Comparison of ENCODE assay signal across 9 cellular contexts in the genomic region with DNA sequence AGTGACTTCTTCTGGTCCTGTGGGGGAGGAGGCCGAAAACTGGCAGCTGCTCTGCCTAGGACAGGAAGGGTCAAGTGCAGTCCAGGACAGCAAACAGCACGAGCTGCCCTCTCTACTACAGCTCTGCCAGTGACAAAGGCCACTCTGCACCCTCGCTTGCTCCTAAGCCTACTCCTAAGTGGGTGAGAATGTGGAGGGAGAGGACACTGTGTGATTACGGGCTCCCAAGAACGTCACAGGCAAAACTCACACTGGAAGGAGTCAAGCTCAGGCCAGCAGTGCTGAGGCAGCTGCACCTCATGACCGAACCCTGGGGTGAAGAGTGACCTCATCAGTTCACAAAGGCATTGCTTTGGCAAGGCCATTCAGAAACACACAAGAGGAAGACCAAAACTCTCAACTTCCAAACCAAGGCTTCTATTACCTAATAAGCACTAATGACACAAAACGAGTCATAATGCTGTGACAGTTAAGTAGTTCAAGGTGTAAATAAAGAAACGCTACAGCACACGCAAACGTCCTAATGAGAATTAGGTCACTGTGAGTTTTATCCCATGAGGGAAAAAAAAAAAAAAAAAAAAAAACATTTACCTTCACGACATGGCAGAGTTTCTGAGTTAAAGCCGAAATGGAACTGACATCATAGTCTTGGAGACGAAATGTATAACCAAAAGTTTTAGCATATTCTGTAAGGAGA. TPM values are rescaled to one million over a fixed set of nuclear protein-coding genes. Genes with fewer than 3 reads are reported as not detected.
DNase-seq lines count a peak whose midpoint lies in the region; ATAC-seq and TF ChIP-seq lines count a peak whose summit lies in the region.
"Had no signal": no experiment of that assay in that cellular context is flagged by ENCODE, and none has a peak within 500 bp of the region (broad histone marks: within the 10 kb centered on the region; RNA-seq: fewer than 3 reads in every experiment).

No MANE protein-coding gene starts in this region.

- no peaks in the 10 kb centered on the region for H3K9me3 ChIP-seq in ovary
- no peaks in the 10 kb centered on the region for H3K9me3 ChIP-seq in CD4-positive, alpha-beta T cell (ENCODE audit: control insufficient read depth, low read length)

- peaks cover 30% of the 10 kb centered on the region for H3K36me3 Mint-ChIP-seq in Calu3 (ENCODE audit: insufficient read depth, unreplicated experiment)
- H3K36me3 Mint-ChIP-seq in CD4-positive, alpha-beta T cell (ENCODE audit: low read depth): peaks cover 99% of the 10 kb centered on the region

- H3K4me1 ChIP-seq in ovary (ENCODE audit: insufficient read depth): no peaks in the 10 kb centered on the region

- no peak for ATAC-seq in CD4-positive, alpha-beta T cell (ENCODE audit: poor library complexity)
- ATAC-seq: GM23338 had no signal

- in situ Hi-C loops in SK-MEL-5 (cut with HindIII; ENCODE audit: low pct_unique_long_range_greater_than_20kb, low sequenced_read_pairs): no loop called here

- no peak overlapping the region for H3K27ac ChIP-seq in ovary
- H3K27ac ChIP-seq in CD4-positive, alpha-beta T cell (ENCODE audit: low read depth, low read length): no peak overlapping the region

- no peak for TF ChIP-seq POLR2A in ovary (IDR thresholded peaks at IDR 0.05)

- intact Hi-C loops in ovary (cut with DNase I) (no loop called here), Calu3 (cut with micrococcal nuclease; ENCODE audit: unreplicated experiment) (no loop called here)
- intact Hi-C loops in CD4-positive, alpha-beta T cell (cut with DNase I, micrococcal nuclease): no loop called here

- no peak overlapping the region for H3K4me3 Mint-ChIP-seq in Calu3 (ENCODE audit: low read depth, unreplicated experiment)
- no peak overlapping the region for H3K4me3 Mint-ChIP-seq in CD4-positive, alpha-beta T cell
- H3K4me3 Mint-ChIP-seq: GM23338 had no signal

- no peak for TF ChIP-seq CTCF in ovary (IDR thresholded peaks at IDR 0.05)
- no peak for TF ChIP-seq CTCF in Calu3 (IDR thresholded peaks at IDR 0.05; ENCODE audit: unreplicated experiment)
- TF ChIP-seq CTCF in CD4-positive, alpha-beta T cell (IDR thresholded peaks at IDR 0.05): no peak

- H3K9me3 Mint-ChIP-seq in Calu3 (ENCODE audit: low read depth, unreplicated experiment): no peaks in the 10 kb centered on the region
- no peaks in the 10 kb centered on the region for H3K9me3 Mint-ChIP-seq in CD4-positive, alpha-beta T cell
- H3K9me3 Mint-ChIP-seq: GM23338 had no signal

- no peak overlapping the region for H3K4me3 ChIP-seq in ovary
- H3K4me3 ChIP-seq: GM23338 had no signal

- BruUV-seq in Calu3 (replicated peaks; lab: Mats Ljungman, UMichigan): no TSS peak

- 63 to 68% (median 67%) methylated on average over 13 of the region's 13 CpGs for WGBS in ovary, 3 donors

- POLR2A ChIA-PET in CD4-positive, alpha-beta T cell (lab: Charles Lee): no interaction called here

- no peaks in the 10 kb centered on the region for H3K4me1 Mint-ChIP-seq in Calu3 (ENCODE audit: low read depth, unreplicated experiment)
- peaks cover 8% of the 10 kb centered on the region for H3K4me1 Mint-ChIP-seq in CD4-positive, alpha-beta T cell (ENCODE audit: low read depth)

- H3K27me3 ChIP-seq in ovary: no peaks in the 10 kb centered on the region
- no peaks in the 10 kb centered on the region for H3K27me3 ChIP-seq in CD4-positive, alpha-beta T cell (ENCODE audit: control insufficient read depth, insufficient read depth, low read length)

- H3K27ac Mint-ChIP-seq in Calu3 (ENCODE audit: unreplicated experiment): no peak overlapping the region
- no peak overlapping the region for H3K27ac Mint-ChIP-seq in CD4-positive, alpha-beta T cell
- H3K27ac Mint-ChIP-seq: GM23338 had no signal

- CTCF ChIA-PET in Calu3 (lab: Charles Lee): interaction anchor here (0.8 kb wide), 1 partner anchor 9 kb away, joined by 3 read pairs; no protein-coding TSS in a partner anchor
- CTCF ChIA-PET in CD4-positive, alpha-beta T cell (lab: Charles Lee): interaction anchor here (1.3 kb wide), 1 partner anchor 35 kb away, joined by 3 read pairs; a partner anchor contains a TSS

- DNase-seq in EL (peak; percentile 29), SK-MEL-5 (ENCODE audit: low read depth, low spot score) (peak; percentile 34), fibroblast of the conjunctiva (ENCODE audit: low read depth) (peak; percentile 28), ovary (peak in 4 of 5 donors; percentile 41 to 63 (median 47)), DMS114 treated with DMSO at 0.1 percent for 48 hours (lab: John Stamatoyannopoulos, UW; ENCODE audit: unreplicated experiment) (no peak), Calu3 (no peak), NCI-H524 treated with DMSO at 0.1 percent for 48 hours (lab: John Stamatoyannopoulos, UW) (no peak)
- no peak for DNase-seq in CD4-positive, alpha-beta T cell

- TF ChIP-seq EP300 in ovary (IDR thresholded peaks at IDR 0.05): no peak

- no peaks in the 10 kb centered on the region for H3K36me3 ChIP-seq in ovary

- no peaks in the 10 kb centered on the region for H3K27me3 Mint-ChIP-seq in Calu3 (ENCODE audit: unreplicated experiment)
- no peaks in the 10 kb centered on the region for H3K27me3 Mint-ChIP-seq in CD4-positive, alpha-beta T cell

RNA-seq across cellular contexts. Expression of a gene that starts 35.1 kb away (rescaled TPM):
- total RNA-seq in SK-MEL-5 (2014; rRNA removed; shearing (Covaris generic)): 11.1 and 15.9 TPM in 2 replicates
- 18.3 and 24.9 TPM in 2 replicates for polyA plus RNA-seq in SK-MEL-5 (2015; cell fraction: cytosol; rRNA removed)
- 37.3 and 46.7 TPM in 2 replicates for polyA plus RNA-seq in SK-MEL-5 (2015; cell fraction: nucleus; rRNA removed)
- total RNA-seq in ovary (10 to 100 TPM; 23.1 to 95.7 (median 85.7) TPM), Calu3 (2022) (57.6 and 61.3 TPM in 2 replicates)
- polyA plus RNA-seq in ovary: 10 to 100 TPM; 30.1 to 71.8 TPM
- total RNA-seq in CD4-positive, alpha-beta T cell: 100 to 1,000 TPM; 156 to 157 TPM

RNA-seq across cellular contexts. Expression of a gene that starts 42.2 kb away (rescaled TPM):
- 23.5 and 30.2 TPM in 2 replicates for total RNA-seq in SK-MEL-5 (2014; rRNA removed; shearing (Covaris generic))
- 66.5 and 68.3 TPM in 2 replicates for polyA plus RNA-seq in SK-MEL-5 (2015; cell fraction: cytosol; rRNA removed)
- polyA plus RNA-seq in SK-MEL-5 (2015; cell fraction: nucleus; rRNA removed): 20.6 TPM in 2 replicates
- 10 to 100 TPM; 11.7 to 26.7 (median 22.4) TPM for total RNA-seq in ovary
- polyA plus RNA-seq in ovary: 10 to 100 TPM in 1 of 2 donors, 1 to 10 TPM in 1; 9.8 to 31.9 TPM
- 66.0 and 71.1 TPM in 2 replicates for total RNA-seq in Calu3 (2022)
- 100 to 1,000 TPM in 1 of 2 experiments, 10 to 100 TPM in 1; 96.6 to 106 TPM for total RNA-seq in CD4-positive, alpha-beta T cell

Comparison
In these comparisons a context has a peak if more than half of its experiments do, and no peak if none do; other contexts are left out.
1. DNase-seq: peak in EL (single experiment), SK-MEL-5 (single experiment), fibroblast of the conjunctiva (single experiment) and ovary (4 of 5); none in DMS114 treated with DMSO at 0.1 percent for 48 hours (single experiment), Calu3 (single experiment), NCI-H524 treated with DMSO at 0.1 percent for 48 hours (single experiment) and CD4-positive, alpha-beta T cell (0 of 10).